In the genomic region with DNA sequence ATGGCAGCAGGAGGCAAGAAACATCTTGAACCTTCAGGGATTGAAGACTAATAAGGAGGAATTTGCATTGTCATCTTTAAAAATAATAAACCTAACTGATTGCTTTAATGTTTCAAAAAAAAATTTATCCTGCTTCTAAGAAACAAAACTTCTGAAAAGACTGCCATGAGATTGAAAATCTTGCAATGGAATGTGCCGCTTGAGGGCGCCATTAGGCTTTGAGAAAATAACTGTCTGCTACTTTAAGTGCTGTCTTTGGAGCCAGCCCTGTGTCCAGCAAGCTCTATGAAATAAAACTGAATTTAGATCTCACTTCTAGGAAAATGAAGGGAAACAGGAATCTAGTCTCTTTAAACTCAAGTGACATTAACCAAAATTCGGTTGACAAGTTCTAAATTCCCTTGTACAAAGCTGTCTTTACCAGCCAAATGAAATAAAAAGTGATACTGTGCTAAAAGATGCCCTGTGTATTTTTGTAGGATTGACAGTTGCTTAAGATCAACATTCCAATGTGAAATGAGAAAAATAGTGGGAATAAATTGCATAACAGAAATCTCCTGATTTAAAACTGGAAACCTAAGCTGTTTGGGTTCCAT, we compare ENCODE assay signal across 8 cellular contexts.
DNase-seq lines count a peak whose midpoint lies in the region; ATAC-seq and TF ChIP-seq lines count a peak whose summit lies in the region.

No MANE protein-coding gene starts in this region.

- DNase-seq in CMK (ENCODE audit: low read depth), result peak; percentile 17
- DNase-seq in HT-29 (ENCODE audit: low spot score), result peak; percentile 76
- DNase-seq in T-cell, result peak in 32 of 34 experiments; percentile 10 to 72 (median 56)
- DNase-seq in amniotic stem cell (lab: John Stamatoyannopoulos, UW), result peak; percentile 55
- peak; percentile 85 for DNase-seq in hepatocyte (ENCODE audit: low spot score)
- DNase-seq in stimulated activated CD4-positive, alpha-beta T cell treated with anti-CD3 and anti-CD28 coated beads, Interleukin-12 subunit alpha, Interleukin-12 subunit beta, amount 100 ng/mL, for 48 hours (ENCODE audit: low read depth in 2 of 3, low spot score in 1 of 3), result peak; percentile 47 to 66 (median 61)

- no peaks in the 10 kb centered on the region for H3K36me3 ChIP-seq in hepatocyte (replicated peaks; ENCODE audit: insufficient read depth, low read depth)

- peaks cover 10 to 12% of the 10 kb centered on the region in 2 donors for H3K27me3 Mint-ChIP-seq in T-cell

- H3K4me1 Mint-ChIP-seq in T-cell, result peaks cover 10 to 11% (median 11%) of the 10 kb centered on the region in 3 donors

- ATAC-seq in T-cell (replicated peaks in 1 of 4) (peak in 2 of 4 experiments; percentile 38 to 41), GM19455 (IDR thresholded peaks at IDR 0.05; ENCODE audit: unreplicated experiment) (no peak), GM21360 (IDR thresholded peaks at IDR 0.05; ENCODE audit: unreplicated experiment) (no peak)

- no peaks in the 10 kb centered on the region for H3K4me1 ChIP-seq in hepatocyte (ENCODE audit: insufficient read depth)

- H3K36me3 Mint-ChIP-seq in T-cell, result no peaks in the 10 kb centered on the region

- no peak overlapping the region for H2AFZ ChIP-seq in hepatocyte

- H3K27me3 ChIP-seq in hepatocyte, result no peaks in the 10 kb centered on the region

- H3K4me3 Mint-ChIP-seq in T-cell, result no peak overlapping the region

- no peaks in the 10 kb centered on the region for H3K9me3 ChIP-seq in hepatocyte (ENCODE audit: low read depth)

- POLR2A ChIA-PET in T-cell (lab: Charles Lee), result interaction anchor here in 1 of 2 donors (0.7 kb wide), 1 partner anchor 78 kb away, joined by 3 read pairs; no protein-coding TSS in a partner anchor

- no peaks in the 10 kb centered on the region for H4K20me1 ChIP-seq in hepatocyte (ENCODE audit: insufficient read depth, poor library complexity, severe bottlenecking)

- peak; percentile 89 for TF ChIP-seq CTCF in hepatocyte (IDR thresholded peaks at IDR 0.05; ENCODE audit: poor library complexity)

- 2% methylated on average over 3 of the region's 3 CpGs for WGBS in hepatocyte (ENCODE audit: low lambda C conversion rate, missing lambda C conversion rate)

- CTCF ChIA-PET in T-cell (lab: Charles Lee), result interaction anchor here (0.6 to 6.9 kb wide), 22 partner anchors 9 to 389 kb away, joined by 3 to 120 read pairs (median 4); partner anchors contain the start of genes GPX8 (in 2 of the 2) and GZMA (in 1 of the 2)

- H3K4me2 ChIP-seq in hepatocyte, result no peak overlapping the region

- no peak overlapping the region for H3K27ac Mint-ChIP-seq in T-cell

- no peaks in the 10 kb centered on the region for H3K9me2 ChIP-seq in hepatocyte (replicated peaks; ENCODE audit: insufficient read depth)

- no peaks in the 10 kb centered on the region for H3K79me2 ChIP-seq in hepatocyte

- H3K9me3 Mint-ChIP-seq in T-cell, result no peaks in the 10 kb centered on the region

- no peak overlapping the region for H3K27ac ChIP-seq in hepatocyte

- H3K4me3 ChIP-seq in hepatocyte, result no peak overlapping the region

Comparison
In these comparisons a context has a peak if more than half of its experiments do, and no peak if none do; other contexts are left out.
1. DNase-seq: peak in every context shown above with its lines; median percentile 85 in hepatocyte; 76 in HT-29; 61 in stimulated activated CD4-positive, alpha-beta T cell treated with anti-CD3 and anti-CD28 coated beads, Interleukin-12 subunit alpha, Interleukin-12 subunit beta, amount 100 ng/mL, for 48 hours; 56 in T-cell; 55 in amniotic stem cell; 17 in CMK.